Comparison of ENCODE assay signal across 10 cellular contexts in the genomic region with DNA sequence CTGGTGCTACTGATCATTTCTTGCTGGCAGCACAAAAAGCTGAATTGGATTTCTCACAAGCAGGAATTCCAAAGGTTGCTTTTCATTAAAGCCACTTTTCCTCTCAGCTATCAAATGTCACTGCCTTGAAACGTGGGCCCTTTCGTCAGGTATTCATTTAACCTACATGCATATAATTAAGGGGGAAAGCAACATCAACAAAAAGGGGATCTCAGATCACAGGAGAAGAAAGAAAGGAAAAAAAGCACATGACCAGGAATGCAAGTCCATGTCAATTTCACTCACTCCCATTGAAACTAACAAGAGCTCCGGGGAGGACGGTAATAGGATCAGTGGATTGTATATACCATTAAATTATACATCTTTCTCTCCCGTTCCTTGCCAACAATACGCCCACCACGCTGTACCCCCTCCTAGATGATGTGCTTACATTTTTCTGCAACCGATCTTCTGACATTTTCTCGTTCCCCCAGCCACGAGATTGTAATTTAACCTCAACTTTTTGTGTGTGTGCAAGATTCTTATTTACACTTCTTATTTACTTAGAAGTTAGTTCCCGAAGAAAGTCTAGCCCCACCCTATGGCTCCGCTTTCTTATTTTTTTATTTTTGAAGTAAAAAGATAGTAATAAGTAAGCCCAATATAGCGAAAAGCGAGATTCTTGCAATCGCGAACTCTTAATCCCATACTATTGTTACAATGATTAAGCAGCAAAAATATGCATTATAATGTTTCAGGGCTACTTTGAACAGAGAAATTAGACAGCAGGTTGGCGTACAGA. TPM values are rescaled to one million over a fixed set of nuclear protein-coding genes. Genes with fewer than 3 reads are reported as not detected.
DNase-seq lines count a peak whose midpoint lies in the region; ATAC-seq, FAIRE-seq and TF ChIP-seq lines count a peak whose summit lies in the region.
"Had no signal": no experiment of that assay in that cellular context is flagged by ENCODE, and none has a peak within 500 bp of the region (broad histone marks: within the 10 kb centered on the region; RNA-seq: fewer than 3 reads in every experiment).

No MANE protein-coding gene starts in this region.

- H3K79me2 ChIP-seq in MM.1S (ENCODE audit: low read length): peaks cover 4% of the 10 kb centered on the region; the same call in 1 of the 2 replicates

- H3K9me3 ChIP-seq in A549: no peaks in the 10 kb centered on the region
- no peaks in the 10 kb centered on the region for H3K9me3 ChIP-seq in MM.1S (replicated peaks; ENCODE audit: insufficient read depth, low read length)
- H3K9me3 ChIP-seq: neutrophil had no signal

- H4K20me1 ChIP-seq in MM.1S (ENCODE audit: insufficient read depth, low read length): no peaks in the 10 kb centered on the region

- peak overlapping the region; percentile 72 for H3K4me3 ChIP-seq in A549
- peak overlapping the region; percentile 84 for H3K4me3 ChIP-seq in MM.1S (ENCODE audit: low read length)

- H3K9ac ChIP-seq in MM.1S (ENCODE audit: low read length): peak overlapping the region; percentile 67; the same call in 1 of the 2 replicates

- peak overlapping the region; percentile 86 for H3K4me3 Mint-ChIP-seq in mesothelial cell of epicardium
- H3K4me3 Mint-ChIP-seq in activated T-helper 2 cell treated with anti-CD3 and anti-CD28 coated beads, Interferon-gamma antibody, Interleukin-2, Interleukin-4, amounts not matched to agents 10 μg/mL and 5 μg/mL and 100 μg/mL, durations not matched to agents 14 hours and 24 hours and 36 hours (ENCODE audit: low read depth): no peak overlapping the region

- no peaks in the 10 kb centered on the region for H3K27me3 Mint-ChIP-seq in mesothelial cell of epicardium (ENCODE audit: low read depth)
- peaks cover 32% of the 10 kb centered on the region for H3K27me3 Mint-ChIP-seq in activated T-helper 2 cell treated with anti-CD3 and anti-CD28 coated beads, Interferon-gamma antibody, Interleukin-2, Interleukin-4, amounts not matched to agents 10 μg/mL and 5 μg/mL and 100 μg/mL, durations not matched to agents 14 hours and 24 hours and 36 hours (ENCODE audit: low read depth)

- H3K9me3 Mint-ChIP-seq in mesothelial cell of epicardium: no peaks in the 10 kb centered on the region
- no peaks in the 10 kb centered on the region for H3K9me3 Mint-ChIP-seq in activated T-helper 2 cell treated with anti-CD3 and anti-CD28 coated beads, Interferon-gamma antibody, Interleukin-2, Interleukin-4, amounts not matched to agents 10 μg/mL and 5 μg/mL and 100 μg/mL, durations not matched to agents 14 hours and 24 hours and 36 hours

- TF ChIP-seq CTCF in A549 (IDR thresholded peaks at IDR 0.05) (no peak), MM.1S (IDR thresholded peaks at IDR 0.05; ENCODE audit: low read length) (no peak), mesothelial cell of epicardium (IDR thresholded peaks at IDR 0.05; ENCODE audit: unreplicated experiment) (no peak)

- H3K27ac ChIP-seq in A549: peak overlapping the region; percentile 93 to 99
- H3K27ac ChIP-seq in MM.1S (ENCODE audit: low read length): no peak overlapping the region
- H3K27ac ChIP-seq: neutrophil had no signal

- CTCF ChIA-PET in A549 (lab: Yijun Ruan, JAX): interaction anchor here (0.5 to 1.4 kb wide), 2 partner anchors 10 to 23 kb away, joined by 3 to 4 read pairs; no protein-coding TSS in a partner anchor

- H2AFZ ChIP-seq in MM.1S (ENCODE audit: low read length): peak overlapping the region; percentile 95

- peak overlapping the region; percentile 88 for H3K4me2 ChIP-seq in A549
- H3K4me2 ChIP-seq in MM.1S (ENCODE audit: low read depth, low read length): peak overlapping the region; percentile 67

- TF ChIP-seq EP300 in A549 (IDR thresholded peaks at IDR 0.05): no peak

- no peaks in the 10 kb centered on the region for H3K9me2 ChIP-seq in MM.1S (replicated peaks; ENCODE audit: insufficient read depth, low read length)

- no peak for TF ChIP-seq POLR2A in A549 (IDR thresholded peaks at IDR 0.05; ENCODE audit: low read length)

- DNase-seq in A549 (ENCODE audit: low read depth in 1 of 2, low spot score in 1 of 2) (peak in 1 of 2 experiments; percentile 16), MM.1S (peak; percentile 32), dedifferentiated amniotic fluid mesenchymal stem cell (ENCODE audit: extremely low spot score) (peak; percentile 31), mesothelial cell of epicardium (ENCODE audit: low spot score in 2 of 2, unreplicated experiment in 2 of 2) (no peak), middle frontal gyrus (ENCODE audit: extremely low spot score, low spot score) (no peak), T-helper 1 cell (no peak)
- DNase-seq in activated T-helper 2 cell treated with anti-CD3 and anti-CD28 coated beads, Interferon-gamma antibody, Interleukin-2, Interleukin-4, amounts not matched to agents 10 μg/mL and 5 μg/mL and 100 μg/mL, durations not matched to agents 14 hours and 24 hours and 36 hours (ENCODE audit: low spot score): no peak
- DNase-seq: RPMI8226 had no signal

- ATAC-seq in A549: no peak
- ATAC-seq in HG02852 (IDR thresholded peaks at IDR 0.05; ENCODE audit: unreplicated experiment): no peak

- no peak for TF ChIP-seq RAD21 in A549 (conservative IDR thresholded peaks at IDR 0.05 in 1 of 2, IDR thresholded peaks at IDR 0.05 in 1 of 2)

- H3K4me1 ChIP-seq in A549: peaks cover 37% of the 10 kb centered on the region
- peaks cover 12% of the 10 kb centered on the region; the same call in 1 of the 2 replicates for H3K4me1 ChIP-seq in MM.1S (ENCODE audit: low read length)

- intact Hi-C loops in activated T-helper 2 cell treated with anti-CD3 and anti-CD28 coated beads, Interferon-gamma antibody, Interleukin-2, Interleukin-4, amounts not matched to agents 10 μg/mL and 5 μg/mL and 100 μg/mL, durations not matched to agents 14 hours and 24 hours and 36 hours (cut with micrococcal nuclease): no loop called here

- H3F3A ChIP-seq in MM.1S (ENCODE audit: insufficient read depth, low read length): no peaks in the 10 kb centered on the region

- POLR2A ChIA-PET in A549 (lab: Yijun Ruan, JAX): interaction anchor here (0.9 to 1.1 kb wide), 2 partner anchors 50 to 79 kb away, joined by 3 read pairs; no protein-coding TSS in a partner anchor

- H3K36me3 ChIP-seq in MM.1S (replicated peaks; ENCODE audit: insufficient read depth, low read length): no peaks in the 10 kb centered on the region
- H3K36me3 ChIP-seq: neutrophil had no signal

- no peaks in the 10 kb centered on the region for H3K36me3 Mint-ChIP-seq in mesothelial cell of epicardium
- no peaks in the 10 kb centered on the region for H3K36me3 Mint-ChIP-seq in activated T-helper 2 cell treated with anti-CD3 and anti-CD28 coated beads, Interferon-gamma antibody, Interleukin-2, Interleukin-4, amounts not matched to agents 10 μg/mL and 5 μg/mL and 100 μg/mL, durations not matched to agents 14 hours and 24 hours and 36 hours (ENCODE audit: low read depth)

- FAIRE-seq in A549 (lab: Jason Lieb, UNC): no peak

- no peaks in the 10 kb centered on the region for H3K27me3 ChIP-seq in MM.1S (replicated peaks; ENCODE audit: insufficient read depth, low read length)

- H3K4me1 Mint-ChIP-seq in mesothelial cell of epicardium: peaks cover 33% of the 10 kb centered on the region
- peaks cover 3% of the 10 kb centered on the region for H3K4me1 Mint-ChIP-seq in activated T-helper 2 cell treated with anti-CD3 and anti-CD28 coated beads, Interferon-gamma antibody, Interleukin-2, Interleukin-4, amounts not matched to agents 10 μg/mL and 5 μg/mL and 100 μg/mL, durations not matched to agents 14 hours and 24 hours and 36 hours (ENCODE audit: low read depth)

- H3K27ac Mint-ChIP-seq in mesothelial cell of epicardium: peak overlapping the region; percentile 64
- no peak overlapping the region for H3K27ac Mint-ChIP-seq in activated T-helper 2 cell treated with anti-CD3 and anti-CD28 coated beads, Interferon-gamma antibody, Interleukin-2, Interleukin-4, amounts not matched to agents 10 μg/mL and 5 μg/mL and 100 μg/mL, durations not matched to agents 14 hours and 24 hours and 36 hours

- 1% methylated on average over 17 of the region's 17 CpGs for WGBS in A549 (ENCODE audit: missing lambda C conversion rate)

TF ChIP-seq in A549, 52 proteins besides CTCF, POLR2A, EP300 and RAD21:
- no peak for TF ChIP-seq HEYL (CRISPR knock-in tag; IDR thresholded peaks at IDR 0.05)
- TF ChIP-seq, protein P1, sequence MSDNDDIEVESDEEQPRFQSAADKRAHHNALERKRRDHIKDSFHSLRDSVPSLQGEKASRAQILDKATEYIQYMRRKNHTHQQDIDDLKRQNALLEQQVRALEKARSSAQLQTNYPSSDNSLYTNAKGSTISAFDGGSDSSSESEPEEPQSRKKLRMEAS (IDR thresholded peaks at IDR 0.05): 0 out of 2 replicates have a peak, but pooled peaks have one; percentile 21
TF ChIP-seq in A549: peak in this region for 1.

RNA-seq across cellular contexts. Expression of gene FIGN, which starts 0.7 kb away (rescaled TPM):
- polyA plus RNA-seq in A549 (2011; rRNA removed): 3.8 and 5.9 TPM in 2 replicates
- polyA plus RNA-seq in A549 (2012; cell fraction: cytosol; rRNA removed): 0.73 and 0.75 TPM in 2 replicates
- 1.4 and 2.2 TPM in 2 replicates for polyA plus RNA-seq in A549 (2012; cell fraction: nucleus; rRNA removed)
- 1.8 to 1.9 TPM (median 1.9 TPM) in 3 replicates for polyA plus RNA-seq in A549 (2017; fragmentation: RNase III; extraction: RNeasy Plus Mini Kit Qiagen cat#74134 plus additional on column Dnase treatment)
- polyA minus RNA-seq in A549 (2011; rRNA and poly(A)+ RNA removed): 5.1 and 6.2 TPM in 2 replicates
- 11.5 to 12.6 TPM (median 11.9 TPM) in 3 replicates for total RNA-seq in mesothelial cell of epicardium
- total RNA-seq in activated T-helper 2 cell treated with anti-CD3 and anti-CD28 coated beads, Interferon-gamma antibody, Interleukin-2, Interleukin-4, amounts not matched to agents 10 μg/mL and 5 μg/mL and 100 μg/mL, durations not matched to agents 14 hours and 24 hours and 36 hours: not detected in 2 replicates

Comparison
In these comparisons a context has a peak if more than half of its experiments do, and no peak if none do; other contexts are left out.
1. DNase-seq: peak in MM.1S (single experiment) and dedifferentiated amniotic fluid mesenchymal stem cell (single experiment); none in mesothelial cell of epicardium (0 of 2), activated T-helper 2 cell treated with anti-CD3 and anti-CD28 coated beads, Interferon-gamma antibody, Interleukin-2, Interleukin-4, amounts not matched to agents 10 μg/mL and 5 μg/mL and 100 μg/mL, durations not matched to agents 14 hours and 24 hours and 36 hours (single experiment), middle frontal gyrus (single experiment) and T-helper 1 cell (0 of 5).
2. RNA of gene FIGN, which starts 0.7 kb away (total RNA-seq): 11.5 to 12.6 TPM in mesothelial cell of epicardium; not detected in activated T-helper 2 cell treated with anti-CD3 and anti-CD28 coated beads, Interferon-gamma antibody, Interleukin-2, Interleukin-4, amounts not matched to agents 10 μg/mL and 5 μg/mL and 100 μg/mL, durations not matched to agents 14 hours and 24 hours and 36 hours; every median in the first group is over 10 times any median in the second.